Comparison of ENCODE assay signal across 1 cellular context in genomic region chr14:23052182-23052623, GRCh38.
TF ChIP-seq lines count a peak whose summit lies in the region.

No MANE protein-coding gene starts in this region.

TF ChIP-seq in SK-N-SH treated with all-trans-retinoic acid at 6 μM for 48 hours, 23 proteins besides CTCF, POLR2A, EP300 and RAD21 (continued from another document):
- TF ChIP-seq PATZ1 (CRISPR knock-in tag; IDR thresholded peaks at IDR 0.05; ENCODE audit: borderline replicate concordance) (no peak), BACH2 (CRISPR knock-in tag; IDR thresholded peaks at IDR 0.05; ENCODE audit: borderline replicate concordance) (no peak)
